ENCODE assay signal across 1 cellular context in genomic region chr1:89018318-89018717, GRCh38. TPM values are rescaled to one million over a fixed set of nuclear protein-coding genes. Genes with fewer than 3 reads are reported as not detected.
"Had no signal": no experiment of that assay in that cellular context is flagged by ENCODE, and none has a peak within 500 bp of the region (broad histone marks: within the 10 kb centered on the region; RNA-seq: fewer than 3 reads in every experiment).

No MANE protein-coding gene starts in this region.

RNA-seq across cellular contexts. Expression of gene GBP1, which starts 46.7 kb away (rescaled TPM):
- total RNA-seq: K562 had no signal
- polyA plus RNA-seq: K562 had no signal
